Comparison of ENCODE assay signal across 22 cellular contexts in the genomic region with DNA sequence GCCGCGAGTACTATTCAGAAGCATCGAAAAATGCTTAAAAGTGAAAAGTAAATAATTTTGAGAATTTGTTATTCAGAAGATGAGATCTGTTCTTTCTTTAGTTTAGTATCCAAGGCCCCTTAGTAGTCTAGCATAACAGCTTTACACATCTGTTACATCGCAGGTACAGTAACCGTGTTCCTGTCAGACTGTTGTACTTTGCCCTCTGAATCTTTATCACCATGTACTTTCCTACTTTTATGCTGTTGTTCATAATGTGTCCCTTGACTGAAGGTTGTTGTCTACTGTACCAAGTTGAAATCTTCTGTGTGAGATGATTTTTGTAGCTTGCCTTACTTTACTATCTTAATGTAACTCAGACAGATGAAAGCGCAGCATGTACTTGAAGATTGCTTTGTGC.
"Had no signal": no experiment of that assay in that cellular context is flagged by ENCODE, and none has a peak within 500 bp of the region (broad histone marks: within the 10 kb centered on the region; RNA-seq: fewer than 3 reads in every experiment).

No MANE protein-coding gene starts in this region.

- ATAC-seq: heart right ventricle; left ventricle myocardium superior; naive thymus-derived CD4-positive, alpha-beta T cell; sciatic nerve; stimulated activated naive B cell treated with anti-CD40 and anti-IgM and Interleukin-4, amounts not matched to agents 10 μg/mL and 1 μg/mL and 100 μg/mL, for 72 hours had no signal

- H3K9me3 Mint-ChIP-seq: activated B cell treated with CpG ODN at 0.5 μM for 24 hours; activated CD4-positive, alpha-beta T cell treated with anti-CD3 and anti-CD28 coated beads, Interleukin-2, amount 10 ng/mL, durations not matched to agents 7 days and 5 days; activated naive CD4-positive, alpha-beta T cell treated with anti-CD3 and anti-CD28 coated beads, Interleukin-2, amount 10 ng/mL, durations not matched to agents 7 days and 5 days; naive thymus-derived CD4-positive, alpha-beta T cell; stimulated activated naive B cell treated with anti-CD40 and anti-IgM and Interleukin-4, amounts not matched to agents 10 μg/mL and 1 μg/mL and 100 μg/mL, for 72 hours; T-helper 2 cell treated with Interferon-gamma antibody and Interleukin-4, amounts not matched to agents 5 μg/mL and 100 μg/mL, for 36 hours had no signal

- H3K27ac Mint-ChIP-seq: activated B cell treated with CpG ODN at 0.5 μM for 24 hours; activated naive CD4-positive, alpha-beta T cell treated with anti-CD3 and anti-CD28 coated beads, Interleukin-2, amount 10 ng/mL, durations not matched to agents 7 days and 5 days; stimulated activated naive B cell treated with anti-CD40 and anti-IgM and Interleukin-4, amounts not matched to agents 10 μg/mL and 1 μg/mL and 100 μg/mL, for 72 hours; T-helper 2 cell treated with Interferon-gamma antibody and Interleukin-4, amounts not matched to agents 5 μg/mL and 100 μg/mL, for 36 hours had no signal

- H3K27me3 Mint-ChIP-seq: activated B cell treated with CpG ODN at 0.5 μM for 24 hours; activated CD4-positive, alpha-beta T cell treated with anti-CD3 and anti-CD28 coated beads, Interleukin-2, amount 10 ng/mL, durations not matched to agents 7 days and 5 days; activated naive CD4-positive, alpha-beta T cell treated with anti-CD3 and anti-CD28 coated beads, Interleukin-2, amount 10 ng/mL, durations not matched to agents 7 days and 5 days; naive thymus-derived CD4-positive, alpha-beta T cell; stimulated activated naive B cell treated with anti-CD40 and anti-IgM and Interleukin-4, amounts not matched to agents 10 μg/mL and 1 μg/mL and 100 μg/mL, for 72 hours had no signal

- FAIRE-seq: endothelial cell of umbilical vein, TTC549, urothelium cell line had no signal

- H3K27ac ChIP-seq: esophagus muscularis mucosa, heart right ventricle, ovary, SK-N-MC, tibial artery had no signal

- DNase-seq: activated B cell treated with CpG ODN at 0.5 μM for 24 hours; activated CD4-positive, alpha-beta T cell treated with anti-CD3 and anti-CD28 coated beads, Interleukin-2, amount 10 ng/mL, durations not matched to agents 7 days and 5 days; activated naive CD4-positive, alpha-beta T cell treated with anti-CD3 and anti-CD28 coated beads, Interleukin-2, amount 10 ng/mL, durations not matched to agents 7 days and 5 days; activated T-cell treated with anti-CD3 and anti-CD28 coated beads for 4 hours; amniotic stem cell; dermis blood vessel endothelial cell; effector memory CD4-positive, alpha-beta T cell; heart right ventricle; kidney glomerular epithelial cell; left ventricle myocardium superior; naive thymus-derived CD4-positive, alpha-beta T cell; ovary; stimulated activated CD4-positive, alpha-beta T cell treated with anti-CD3 and anti-CD28 coated beads, Interleukin-4, amount 100 ng/mL, for 24 hours; stimulated activated naive B cell treated with anti-CD40 and anti-IgM and Interleukin-4, amounts not matched to agents 10 μg/mL and 1 μg/mL and 100 μg/mL, for 72 hours; tibial artery had no signal

- H3K4me3 ChIP-seq: esophagus muscularis mucosa, heart right ventricle, ovary, SK-N-MC, tibial artery had no signal

- H3K4me3 Mint-ChIP-seq: activated B cell treated with CpG ODN at 0.5 μM for 24 hours; activated CD4-positive, alpha-beta T cell treated with anti-CD3 and anti-CD28 coated beads, Interleukin-2, amount 10 ng/mL, durations not matched to agents 7 days and 5 days; activated naive CD4-positive, alpha-beta T cell treated with anti-CD3 and anti-CD28 coated beads, Interleukin-2, amount 10 ng/mL, durations not matched to agents 7 days and 5 days; stimulated activated naive B cell treated with anti-CD40 and anti-IgM and Interleukin-4, amounts not matched to agents 10 μg/mL and 1 μg/mL and 100 μg/mL, for 72 hours; T-helper 2 cell treated with Interferon-gamma antibody and Interleukin-4, amounts not matched to agents 5 μg/mL and 100 μg/mL, for 36 hours had no signal

- H3K9me3 ChIP-seq: esophagus muscularis mucosa, heart right ventricle, ovary, tibial artery had no signal
